In the genomic region with DNA sequence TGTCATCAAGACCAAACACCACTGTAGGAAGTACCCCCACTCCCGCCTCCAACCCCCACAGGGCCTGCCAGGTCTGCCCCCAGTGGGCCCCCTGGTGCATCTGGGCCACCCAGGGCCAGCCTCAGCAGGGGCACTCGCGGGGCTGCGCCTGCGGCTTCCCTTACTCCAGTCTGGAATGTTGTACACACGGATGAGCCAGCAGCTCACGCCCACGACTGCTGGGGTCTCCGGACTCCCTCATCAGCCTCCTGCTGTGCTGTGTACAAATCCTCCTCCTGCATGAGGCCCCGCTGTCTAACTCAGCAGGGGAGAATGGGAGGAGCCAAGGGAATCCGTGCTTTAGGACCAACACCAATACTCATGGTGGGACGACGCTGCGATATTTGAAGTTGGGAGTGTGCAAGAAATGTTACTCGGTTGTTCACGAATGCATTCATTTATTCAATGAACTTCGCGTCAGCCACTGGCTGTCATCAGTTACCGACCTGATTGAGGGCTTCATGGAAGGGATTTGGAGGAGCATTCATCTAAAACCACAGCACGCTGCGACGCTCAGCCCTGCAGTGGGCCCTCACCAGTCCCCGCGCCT, we compare ENCODE assay signal across 8 cellular contexts. TPM values are rescaled to one million over a fixed set of nuclear protein-coding genes. Genes with fewer than 3 reads are reported as not detected.
DNase-seq lines count a peak whose midpoint lies in the region; ATAC-seq, FAIRE-seq and TF ChIP-seq lines count a peak whose summit lies in the region.

No MANE protein-coding gene starts in this region.

- peaks cover 20 to 46% (median 42%) of the 10 kb centered on the region in 7 donors for H3K4me1 Mint-ChIP-seq in naive thymus-derived CD4-positive, alpha-beta T cell

- no peaks in the 10 kb centered on the region for H3K27me3 ChIP-seq in DND-41 (ENCODE audit: insufficient read depth, low read length, poor library complexity)
- no peaks in the 10 kb centered on the region for H3K27me3 ChIP-seq in naive thymus-derived CD4-positive, alpha-beta T cell (ENCODE audit: control insufficient read depth in 2 of 2, insufficient read depth in 2 of 2, low read length in 2 of 2)

- H3K27me3 Mint-ChIP-seq in naive thymus-derived CD4-positive, alpha-beta T cell = no peaks in the 10 kb centered on the region

- TF ChIP-seq CTCF in DND-41 (IDR thresholded peaks at IDR 0.05; ENCODE audit: borderline replicate concordance, extremely low read depth, low read length, poor library complexity, severe bottlenecking) = no peak

- H3K36me3 ChIP-seq in DND-41 (ENCODE audit: insufficient read depth, low read length) = peaks cover 16% of the 10 kb centered on the region
- peaks cover 0 to 8% (median 0%) of the 10 kb centered on the region in 3 experiments for H3K36me3 ChIP-seq in naive thymus-derived CD4-positive, alpha-beta T cell (ENCODE audit: control insufficient read depth in 2 of 3, insufficient read depth in 3 of 3, low read length in 3 of 3)

- peaks cover 35% of the 10 kb centered on the region for H3K4me1 ChIP-seq in DND-41 (ENCODE audit: insufficient read depth, low read length)
- H3K4me1 ChIP-seq in naive thymus-derived CD4-positive, alpha-beta T cell (ENCODE audit: control insufficient read depth in 2 of 2, insufficient read depth in 2 of 2, low read length in 2 of 2) = peaks cover 3 to 15% of the 10 kb centered on the region in 2 donors

- peak overlapping the region; percentile 99 for H3K9ac ChIP-seq in DND-41 (ENCODE audit: low read depth, low read length)

- intact Hi-C loops in naive thymus-derived CD4-positive, alpha-beta T cell (cut with micrococcal nuclease) = loop anchor here in 1 of 2 donors (1.0 to 10.0 kb wide), 7 partner anchors 37 to 751 kb away; partner anchors contain the start of genes PER2, TRAF3IP1 and UBE2F

- H4K20me1 ChIP-seq in DND-41 (ENCODE audit: insufficient read depth, low read length) = peaks cover 17% of the 10 kb centered on the region; the same call in 1 of the 2 replicates

- peak overlapping the region; percentile 84 to 95 (median 89) for H3K27ac Mint-ChIP-seq in naive thymus-derived CD4-positive, alpha-beta T cell

- H3K4me2 ChIP-seq in DND-41 (ENCODE audit: insufficient read depth, low read length) = peak overlapping the region; percentile 92

- CTCF ChIA-PET in naive thymus-derived CD4-positive, alpha-beta T cell (lab: Charles Lee) = no interaction called here

- H2AFZ ChIP-seq in DND-41 (ENCODE audit: low read depth, low read length) = peak overlapping the region; percentile 86

- FAIRE-seq in GM19239 (lab: Jason Lieb, UNC) = no peak

- H3K36me3 Mint-ChIP-seq in naive thymus-derived CD4-positive, alpha-beta T cell = peaks cover 7 to 24% (median 16%) of the 10 kb centered on the region in 5 donors

- peaks cover 5% of the 10 kb centered on the region for H3K9me3 ChIP-seq in DND-41 (ENCODE audit: insufficient read depth, low read length, severe bottlenecking)
- no peaks in the 10 kb centered on the region for H3K9me3 ChIP-seq in naive thymus-derived CD4-positive, alpha-beta T cell (ENCODE audit: control insufficient read depth in 2 of 3, low read length in 3 of 3)

- POLR2A ChIA-PET in naive thymus-derived CD4-positive, alpha-beta T cell (lab: Charles Lee) = no interaction called here

- peak; percentile 73 for DNase-seq in DND-41
- peak; percentile 92 for DNase-seq in HuH-7 (ENCODE audit: low spot score)
- DNase-seq in epithelial cell of prostate (ENCODE audit: low read depth, low spot score) = no peak
- peak in 2 of 9 donors; percentile 53 to 57 for DNase-seq in naive thymus-derived CD4-positive, alpha-beta T cell
- no peak for DNase-seq in GDM1 (lab: John Stamatoyannopoulos, UW)
- DNase-seq in GM19239 (ENCODE audit: insufficient read length, low spot score) = no peak

- peak; percentile 68 for ATAC-seq in DND-41 (ENCODE audit: insufficient read depth, low read depth)
- peak; percentile 3 for ATAC-seq in GM21367 (IDR thresholded peaks at IDR 0.05; ENCODE audit: unreplicated experiment)
- peak; percentile 68 for ATAC-seq in SK-N-SH treated with all-trans-retinoic acid at 6 μM for 48 hours
- ATAC-seq in naive thymus-derived CD4-positive, alpha-beta T cell = no peak

- H3K9me3 Mint-ChIP-seq in naive thymus-derived CD4-positive, alpha-beta T cell = peaks cover 0 to 11% (median 3%) of the 10 kb centered on the region in 11 donors

- peaks cover 50% of the 10 kb centered on the region for H3K79me2 ChIP-seq in DND-41 (ENCODE audit: insufficient read depth, low read length)

- peak overlapping the region; percentile 77 to 96 (median 92) for H3K4me3 Mint-ChIP-seq in naive thymus-derived CD4-positive, alpha-beta T cell

- H3K27ac ChIP-seq in DND-41 (ENCODE audit: low read length) = peak overlapping the region; percentile 86
- H3K27ac ChIP-seq in epithelial cell of prostate = peak overlapping the region; percentile 100
- peak overlapping the region; percentile 80 for H3K27ac ChIP-seq in naive thymus-derived CD4-positive, alpha-beta T cell (ENCODE audit: low read depth, low read length)

- H3K4me3 ChIP-seq in DND-41 (ENCODE audit: low read depth in 1 of 2, low read length in 2 of 2) = peak overlapping the region; percentile 75 to 89
- peak overlapping the region; percentile 90 for H3K4me3 ChIP-seq in naive thymus-derived CD4-positive, alpha-beta T cell (ENCODE audit: low read length)

TF ChIP-seq in SK-N-SH treated with all-trans-retinoic acid at 6 μM for 48 hours, 23 proteins besides CTCF, POLR2A, EP300 and RAD21 (continues in another document):
- no peak for TF ChIP-seq TOX (CRISPR knock-in tag; IDR thresholded peaks at IDR 0.05; ENCODE audit: borderline replicate concordance)
- TF ChIP-seq TCF4 (CRISPR knock-in tag; IDR thresholded peaks at IDR 0.05; ENCODE audit: borderline replicate concordance) = no peak
- no peak for TF ChIP-seq CSDC2 (CRISPR knock-in tag; IDR thresholded peaks at IDR 0.05)
- no peak for TF ChIP-seq ISL1 (CRISPR knock-in tag; IDR thresholded peaks at IDR 0.05)
- no peak for TF ChIP-seq BACH2 (CRISPR knock-in tag; IDR thresholded peaks at IDR 0.05; ENCODE audit: borderline replicate concordance)
- no peak for TF ChIP-seq OSR1 (CRISPR knock-in tag; IDR thresholded peaks at IDR 0.05)
- no peak for TF ChIP-seq ZFP30 (CRISPR knock-in tag; IDR thresholded peaks at IDR 0.05)
- no peak for TF ChIP-seq ZNF8 (CRISPR knock-in tag; IDR thresholded peaks at IDR 0.05)
- TF ChIP-seq ZNF70 (CRISPR knock-in tag; IDR thresholded peaks at IDR 0.05) = no peak
- no peak for TF ChIP-seq PATZ1 (CRISPR knock-in tag; IDR thresholded peaks at IDR 0.05; ENCODE audit: borderline replicate concordance)
- no peak for TF ChIP-seq ZNF565 (CRISPR knock-in tag; conservative IDR thresholded peaks at IDR 0.05; ENCODE audit: low read depth)
- no peak for TF ChIP-seq CREB5 (CRISPR knock-in tag; IDR thresholded peaks at IDR 0.05; ENCODE audit: low read depth)
- no peak for TF ChIP-seq ZFP3 (CRISPR knock-in tag; IDR thresholded peaks at IDR 0.05)
- no peak for TF ChIP-seq POU6F1 (CRISPR knock-in tag; IDR thresholded peaks at IDR 0.05; ENCODE audit: borderline replicate concordance, low read depth)
- no peak for TF ChIP-seq PPARA (CRISPR knock-in tag; IDR thresholded peaks at IDR 0.05; ENCODE audit: borderline replicate concordance)
- no peak for TF ChIP-seq ARNTL (CRISPR knock-in tag; IDR thresholded peaks at IDR 0.05; ENCODE audit: borderline replicate concordance, low read depth)
- TF ChIP-seq RARB (CRISPR knock-in tag; IDR thresholded peaks at IDR 0.05) = no peak

RNA-seq across cellular contexts. Expression of gene ASB1, which starts 0.7 kb away (rescaled TPM):
- total RNA-seq in naive thymus-derived CD4-positive, alpha-beta T cell = 10 to 100 TPM; 25.0 to 55.2 (median 33.1) TPM
- polyA plus RNA-seq in naive thymus-derived CD4-positive, alpha-beta T cell = 10 to 100 TPM; 17.5 to 29.3 TPM

Comparison
In these comparisons a context has a peak if more than half of its experiments do, and no peak if none do; other contexts are left out.
1. DNase-seq: peak in DND-41 (single experiment) and HuH-7 (single experiment); none in epithelial cell of prostate (single experiment), GDM1 (single experiment) and GM19239 (single experiment).
2. Peak in every context shown above with its lines, with median percentiles within 50 percentile points of each other: H3K27ac ChIP-seq.